In genomic region chr2:186521570-186522153, GRCh38 we compare ENCODE assay signal across 7 cellular contexts. TPM values are rescaled to one million over a fixed set of nuclear protein-coding genes. Genes with fewer than 3 reads are reported as not detected.
DNase-seq lines count a peak whose midpoint lies in the region; ATAC-seq and TF ChIP-seq lines count a peak whose summit lies in the region.
"Not testable (repeated sequence)": the region's sequence is repeated elsewhere in the genome, so short reads cannot be mapped to it uniquely, and the experiment has no call there.

No MANE protein-coding gene starts in this region.

- not testable (repeated sequence) for H3K9ac ChIP-seq in mesendoderm (ENCODE audit: low read length)

- H4K8ac ChIP-seq in mesendoderm (ENCODE audit: low read depth, low read length) = not testable (repeated sequence)

- not testable (repeated sequence) for H3K36me3 ChIP-seq in A673 (ENCODE audit: insufficient read depth, low read length, poor library complexity, severe bottlenecking); HAP-1 (replicated peaks); WERI-Rb-1; mesendoderm (ENCODE audit: control insufficient read depth, insufficient read depth, low read length)

- H3K4me3 Mint-ChIP-seq in stimulated activated effector memory CD8-positive, alpha-beta T cell treated with anti-CD3 and anti-CD28 coated beads, Interleukin-12 subunit alpha, Interleukin-12 subunit beta, amount 100 ng/mL, for 72 hours = not testable (repeated sequence)

- no CpG with 5 or more reads among the region's 9 CpGs for WGBS in mesendoderm (ENCODE audit: extremely low coverage, insufficient coverage, low lambda C conversion rate)

- not testable (repeated sequence) for H3K27me3 ChIP-seq in A673 (replicated peaks; ENCODE audit: insufficient read depth, low read depth, low read length, poor library complexity); HAP-1 (ENCODE audit: low read depth); WERI-Rb-1 (ENCODE audit: insufficient read depth, low read depth, severe bottlenecking); mesendoderm (ENCODE audit: insufficient read depth, low read length, poor library complexity)

- TF ChIP-seq CTCF in A673 (conservative IDR thresholded peaks at IDR 0.05; ENCODE audit: low read depth, low read length); WERI-Rb-1 (IDR thresholded peaks at IDR 0.05; ENCODE audit: low read depth, low read length); fibroblast of villous mesenchyme (IDR thresholded peaks at IDR 0.05; ENCODE audit: insufficient read depth, low read depth, low read length): not testable (repeated sequence)

- H3K4me2 ChIP-seq in mesendoderm (ENCODE audit: low read length) = not testable (repeated sequence)

- POLR2A ChIA-PET in A673 (lab: Charles Lee; ENCODE audit: low non-redundant PET) = not testable (repeated sequence)

- H3K18ac ChIP-seq in mesendoderm (ENCODE audit: low read length) = not testable (repeated sequence)

- H2BK15ac ChIP-seq in mesendoderm (replicated peaks; ENCODE audit: low read depth) = not testable (repeated sequence)

- not testable (repeated sequence) for H3K79me1 ChIP-seq in mesendoderm (ENCODE audit: low read length)

- not testable (repeated sequence) for H3K4me1 Mint-ChIP-seq in stimulated activated effector memory CD8-positive, alpha-beta T cell treated with anti-CD3 and anti-CD28 coated beads, Interleukin-12 subunit alpha, Interleukin-12 subunit beta, amount 100 ng/mL, for 72 hours

- peak; percentile 35 for DNase-seq in A673 (ENCODE audit: low spot score)
- peak; percentile 62 to 67 for DNase-seq in HAP-1 (ENCODE audit: low spot score in 2 of 2)
- DNase-seq in NCI-H526 (lab: John Stamatoyannopoulos, UW) = peak; percentile 27 to 36
- DNase-seq in WERI-Rb-1 = peak; percentile 56
- DNase-seq in fibroblast of villous mesenchyme (ENCODE audit: low read depth) = peak; percentile 22
- DNase-seq in mesendoderm = peak; percentile 62
- DNase-seq in stimulated activated effector memory CD8-positive, alpha-beta T cell treated with anti-CD3 and anti-CD28 coated beads, Interleukin-12 subunit alpha, Interleukin-12 subunit beta, amount 100 ng/mL, for 72 hours (ENCODE audit: low spot score in 2 of 2) = not testable (repeated sequence)

- H2BK120ac ChIP-seq in mesendoderm (ENCODE audit: low read depth, low read length) = not testable (repeated sequence)

- H2AK5ac ChIP-seq in mesendoderm (ENCODE audit: low read length) = not testable (repeated sequence)

- not testable (repeated sequence) for H2BK5ac ChIP-seq in mesendoderm (ENCODE audit: low read length)

- H3K23ac ChIP-seq in mesendoderm (ENCODE audit: low read length) = not testable (repeated sequence)

- H3K9me3 Mint-ChIP-seq in stimulated activated effector memory CD8-positive, alpha-beta T cell treated with anti-CD3 and anti-CD28 coated beads, Interleukin-12 subunit alpha, Interleukin-12 subunit beta, amount 100 ng/mL, for 72 hours = not testable (repeated sequence)

- in situ Hi-C loops in HAP-1 (cut with MboI; ENCODE audit: low sequenced_read_pairs) = not testable (repeated sequence)

- H3K4me3 ChIP-seq in A673 (ENCODE audit: low read depth, low read length, poor library complexity, severe bottlenecking); HAP-1; WERI-Rb-1 (ENCODE audit: low read depth, low read length); fibroblast of villous mesenchyme (ENCODE audit: low read depth, low read length); mesendoderm (ENCODE audit: low read length): not testable (repeated sequence)

- H3K9me3 ChIP-seq in A673 (ENCODE audit: low read depth, low read length, poor library complexity, severe bottlenecking); HAP-1; WERI-Rb-1 (ENCODE audit: severe bottlenecking): not testable (repeated sequence)

- not testable (repeated sequence) for H3K56ac ChIP-seq in mesendoderm (ENCODE audit: low read length)

- intact Hi-C loops in A673 (cut with micrococcal nuclease; ENCODE audit: unreplicated experiment) = not testable (repeated sequence)

- not testable (repeated sequence) for H3K4ac ChIP-seq in mesendoderm (ENCODE audit: low read depth, low read length)

- ATAC-seq in stimulated activated effector memory CD8-positive, alpha-beta T cell treated with anti-CD3 and anti-CD28 coated beads, Interleukin-12 subunit alpha, Interleukin-12 subunit beta, amount 100 ng/mL, for 72 hours = not testable (repeated sequence)

- H3K36me3 Mint-ChIP-seq in stimulated activated effector memory CD8-positive, alpha-beta T cell treated with anti-CD3 and anti-CD28 coated beads, Interleukin-12 subunit alpha, Interleukin-12 subunit beta, amount 100 ng/mL, for 72 hours = peaks cover 31% of the 10 kb centered on the region

- H3K27ac Mint-ChIP-seq in stimulated activated effector memory CD8-positive, alpha-beta T cell treated with anti-CD3 and anti-CD28 coated beads, Interleukin-12 subunit alpha, Interleukin-12 subunit beta, amount 100 ng/mL, for 72 hours = peak overlapping the region; percentile 35

- not testable (repeated sequence) for H3K79me2 ChIP-seq in mesendoderm (ENCODE audit: control insufficient read depth, insufficient read depth, low read length)

- not testable (repeated sequence) for H3K27ac ChIP-seq in A673 (ENCODE audit: low read depth, low read length, poor library complexity, severe bottlenecking); mesendoderm (ENCODE audit: low read depth, low read length)
- H3K27ac ChIP-seq in WERI-Rb-1 = peak overlapping the region; percentile 50; the same call in 1 of the 2 replicates

- peaks cover 43% of the 10 kb centered on the region for H3K4me1 ChIP-seq in A673 (ENCODE audit: insufficient read depth, low read length, poor library complexity, severe bottlenecking)
- peaks cover 15% of the 10 kb centered on the region for H3K4me1 ChIP-seq in HAP-1
- not testable (repeated sequence) for H3K4me1 ChIP-seq in mesendoderm (ENCODE audit: control insufficient read depth, low read depth, low read length)

- not testable (repeated sequence) for H4K5ac ChIP-seq in mesendoderm (ENCODE audit: low read length)

- CTCF ChIA-PET in A673 (lab: Charles Lee) = not testable (repeated sequence)

- BruUV-seq in A673 (replicated peaks; lab: Mats Ljungman, UMichigan) = not testable (repeated sequence)

RNA-seq across cellular contexts. Expression of gene ZC3H15, which starts 35.6 kb away (rescaled TPM):
- total RNA-seq in A673 (2021) (86.1 and 95.1 TPM in 2 replicates), fibroblast of villous mesenchyme (59.9 and 84.2 TPM in 2 replicates)
- 132 TPM for polyA plus RNA-seq in mesendoderm (2013, experiment 1 of 2)
- polyA plus RNA-seq in mesendoderm (2013, experiment 2 of 2) = 133 TPM
